In the genomic region with DNA sequence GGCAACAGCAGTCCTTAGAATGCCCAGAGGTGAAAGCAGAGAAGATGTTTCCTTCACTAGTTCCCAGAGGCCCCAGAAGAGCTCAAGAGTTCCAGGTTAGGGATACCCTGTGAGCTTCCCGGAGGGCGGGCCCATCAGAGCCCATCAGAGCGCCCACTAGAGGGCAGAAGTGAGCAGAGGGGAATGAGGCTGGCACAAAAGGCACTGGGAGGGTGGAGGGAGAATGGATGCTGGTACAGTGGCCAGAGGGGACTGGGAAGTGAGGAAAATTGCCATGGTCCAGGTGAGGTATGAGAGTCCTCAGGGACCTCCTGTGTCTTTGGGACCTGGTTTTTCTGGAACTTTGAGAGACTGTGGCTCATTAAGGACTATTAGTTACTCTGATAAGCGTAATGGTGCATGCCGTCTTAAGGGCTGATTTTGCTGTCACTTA, we compare ENCODE assay signal across 8 cellular contexts.
A peak's percentile ranks its signal among the peaks of the same experiment; 100 is the strongest.
DNase-seq lines count a peak whose midpoint lies in the region; ATAC-seq and TF ChIP-seq lines count a peak whose summit lies in the region.

No MANE protein-coding gene starts in this region.

- peak; percentile 71 for TF ChIP-seq CTCF in AG10803 (conservative IDR thresholded peaks at IDR 0.05; ENCODE audit: low read length)

- DNase-seq in AG10803 (ENCODE audit: low read depth), result peak; percentile 11
- peak; percentile 58 for DNase-seq in NCI-H69 (lab: John Stamatoyannopoulos, UW)
- peak; percentile 55 for DNase-seq in activated T-cell treated with anti-CD3 and anti-CD28 coated beads, Interleukin-2, amount 50 U/mL, for 1 hour
- peak in 33 of 42 donors; percentile 8 to 84 (median 52) for DNase-seq in head of caudate nucleus
- peak in 2 of 3 donors; percentile 23 to 61 for DNase-seq in stimulated activated CD4-positive, alpha-beta T cell treated with anti-CD3 and anti-CD28 coated beads, TNF-alpha, amount 100 ng/mL, for 48 hours (ENCODE audit: low read depth in 3 of 3)
- no peak for DNase-seq in middle frontal gyrus (ENCODE audit: extremely low spot score, low spot score)
- no peak for DNase-seq in NCI-H2107 treated with DMSO at 0.1 percent for 48 hours (lab: John Stamatoyannopoulos, UW; ENCODE audit: unreplicated experiment)

- peak; percentile 64 for ATAC-seq in GM19043 (IDR thresholded peaks at IDR 0.05; ENCODE audit: low read depth, unreplicated experiment)

- no peak overlapping the region for H3K4me3 ChIP-seq in AG10803 (ENCODE audit: low read length)

- intact Hi-C loops in head of caudate nucleus (cut with DNase I), result no loop called here

Comparison
In these comparisons a context has a peak if more than half of its experiments do, and no peak if none do; other contexts are left out.
1. DNase-seq: peak in AG10803 (single experiment), NCI-H69 (single experiment), activated T-cell treated with anti-CD3 and anti-CD28 coated beads, Interleukin-2, amount 50 U/mL, for 1 hour (single experiment), head of caudate nucleus (33 of 42) and stimulated activated CD4-positive, alpha-beta T cell treated with anti-CD3 and anti-CD28 coated beads, TNF-alpha, amount 100 ng/mL, for 48 hours (2 of 3); none in middle frontal gyrus (single experiment) and NCI-H2107 treated with DMSO at 0.1 percent for 48 hours (single experiment).